In the genomic region with DNA sequence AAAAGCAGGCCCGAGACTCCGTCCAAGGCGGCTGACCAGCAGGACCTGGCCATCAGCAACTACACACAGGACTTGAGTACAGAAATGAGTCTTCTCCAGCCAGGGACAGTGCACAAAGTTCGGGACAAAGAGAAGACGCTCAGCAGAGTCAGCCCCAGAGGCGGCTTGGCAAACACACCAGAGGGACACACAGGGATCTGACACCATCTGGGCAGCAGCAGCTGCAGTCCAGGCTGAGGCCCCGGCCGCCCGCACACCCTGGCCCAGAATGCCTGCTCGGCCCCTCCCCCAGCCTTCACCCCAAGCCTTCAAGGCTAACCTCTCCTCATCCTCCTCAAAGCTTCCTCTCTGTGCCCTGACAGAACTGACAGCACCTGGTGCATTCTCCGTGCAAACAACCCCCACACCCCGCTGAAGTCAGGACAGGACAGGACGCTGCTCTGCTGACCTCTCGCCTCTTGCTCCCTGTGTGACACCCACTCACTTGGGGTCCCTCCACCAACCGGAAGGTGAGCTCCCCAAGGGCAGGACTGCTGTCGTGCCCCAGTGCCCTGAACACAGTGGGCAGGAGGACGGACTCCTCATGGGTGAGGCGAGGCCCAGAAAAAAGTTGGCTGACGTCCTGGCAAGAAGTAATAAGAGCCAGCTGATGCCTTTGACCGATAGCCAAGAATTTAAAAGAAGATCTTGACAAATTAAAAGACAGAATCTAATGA, we compare ENCODE assay signal across 1 cellular context.
TF ChIP-seq lines count a peak whose summit lies in the region.

No MANE protein-coding gene starts in this region.

TF ChIP-seq in WTC11, 78 proteins besides CTCF, POLR2A, EP300 and RAD21 (continued from another document):
- TF ChIP-seq AFF4 (CRISPR knock-in tag; IDR thresholded peaks at IDR 0.05; ENCODE audit: borderline replicate concordance) = no peak
- no peak for TF ChIP-seq ZNF232 (CRISPR knock-in tag; IDR thresholded peaks at IDR 0.05)
- TF ChIP-seq RORB (CRISPR knock-in tag; IDR thresholded peaks at IDR 0.05) = no peak
- TF ChIP-seq ATF3 (CRISPR knock-in tag; conservative IDR thresholded peaks at IDR 0.05) = no peak
- no peak for TF ChIP-seq FOXP1 (CRISPR knock-in tag; IDR thresholded peaks at IDR 0.05; ENCODE audit: borderline replicate concordance)
- TF ChIP-seq PRDM15 (CRISPR knock-in tag; IDR thresholded peaks at IDR 0.05) = no peak
- TF ChIP-seq, protein P1, sequence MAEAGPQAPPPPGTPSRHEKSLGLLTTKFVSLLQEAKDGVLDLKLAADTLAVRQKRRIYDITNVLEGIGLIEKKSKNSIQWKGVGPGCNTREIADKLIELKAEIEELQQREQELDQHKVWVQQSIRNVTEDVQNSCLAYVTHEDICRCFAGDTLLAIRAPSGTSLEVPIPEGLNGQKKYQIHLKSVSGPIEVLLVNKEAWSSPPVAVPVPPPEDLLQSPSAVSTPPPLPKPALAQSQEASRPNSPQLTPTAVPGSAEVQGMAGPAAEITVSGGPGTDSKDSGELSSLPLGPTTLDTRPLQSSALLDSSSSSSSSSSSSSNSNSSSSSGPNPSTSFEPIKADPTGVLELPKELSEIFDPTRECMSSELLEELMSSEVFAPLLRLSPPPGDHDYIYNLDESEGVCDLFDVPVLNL (CRISPR knock-in tag; IDR thresholded peaks at IDR 0.05; ENCODE audit: borderline replicate concordance, low read depth) = no peak
- TF ChIP-seq E2F1 (CRISPR knock-in tag; IDR thresholded peaks at IDR 0.05) = no peak
